Comparison of ENCODE assay signal across 8 cellular contexts in genomic region chr7:83936056-83936703, GRCh38.
DNase-seq lines count a peak whose midpoint lies in the region; ATAC-seq and TF ChIP-seq lines count a peak whose summit lies in the region.

No MANE protein-coding gene starts in this region.

- CTCF ChIA-PET in activated CD8-positive, alpha-beta memory T cell treated with anti-CD3 and anti-CD28 coated beads, Interleukin-2, amount 10 ng/mL, durations not matched to agents 7 days and 5 days (lab: Charles Lee) = interaction anchor here (2.3 to 2.7 kb wide), 3 partner anchors 12 to 1089 kb away, joined by 7 to 10 read pairs (median 8); no protein-coding TSS in a partner anchor

- H2AFZ ChIP-seq in neural progenitor cell (replicated peaks) = no peak overlapping the region

- H3K4me3 ChIP-seq in fibroblast of mammary gland (ENCODE audit: control insufficient read depth, low read depth, low read length) (no peak overlapping the region), neural progenitor cell (no peak overlapping the region), vagina (no peak overlapping the region)

- H3K36me3 Mint-ChIP-seq in activated CD8-positive, alpha-beta memory T cell treated with anti-CD3 and anti-CD28 coated beads, Interleukin-2, amount 10 ng/mL, durations not matched to agents 7 days and 5 days = no peaks in the 10 kb centered on the region
- H3K36me3 Mint-ChIP-seq in neural progenitor cell = no peaks in the 10 kb centered on the region

- H3K27ac ChIP-seq in neural progenitor cell = no peak overlapping the region
- H3K27ac ChIP-seq in vagina = no peak overlapping the region

- no peak overlapping the region for H3K4me2 ChIP-seq in neural progenitor cell

- no peaks in the 10 kb centered on the region for H3K79me2 ChIP-seq in neural progenitor cell (ENCODE audit: low read depth)

- no peak overlapping the region for H3K9ac ChIP-seq in neural progenitor cell

- no peak overlapping the region for H3K27ac Mint-ChIP-seq in activated CD8-positive, alpha-beta memory T cell treated with anti-CD3 and anti-CD28 coated beads, Interleukin-2, amount 10 ng/mL, durations not matched to agents 7 days and 5 days
- H3K27ac Mint-ChIP-seq in neural progenitor cell = peak overlapping the region; percentile 55

- H3K36me3 ChIP-seq in neural progenitor cell (no peaks in the 10 kb centered on the region), vagina (no peaks in the 10 kb centered on the region)

- H3K27me3 ChIP-seq in neural progenitor cell = no peaks in the 10 kb centered on the region
- H3K27me3 ChIP-seq in vagina = no peaks in the 10 kb centered on the region

- no peak overlapping the region for H3K4me3 Mint-ChIP-seq in activated CD8-positive, alpha-beta memory T cell treated with anti-CD3 and anti-CD28 coated beads, Interleukin-2, amount 10 ng/mL, durations not matched to agents 7 days and 5 days
- no peak overlapping the region for H3K4me3 Mint-ChIP-seq in neural progenitor cell

- H3K9me3 ChIP-seq in neural progenitor cell (ENCODE audit: low read depth) (no peaks in the 10 kb centered on the region), vagina (no peaks in the 10 kb centered on the region)

- H3K9me3 Mint-ChIP-seq in activated CD8-positive, alpha-beta memory T cell treated with anti-CD3 and anti-CD28 coated beads, Interleukin-2, amount 10 ng/mL, durations not matched to agents 7 days and 5 days (ENCODE audit: low read depth) = no peaks in the 10 kb centered on the region
- H3K9me3 Mint-ChIP-seq in neural progenitor cell = peaks cover 2% of the 10 kb centered on the region

- H4K20me1 ChIP-seq in neural progenitor cell (ENCODE audit: low read depth) = no peaks in the 10 kb centered on the region

- no peak for TF ChIP-seq POLR2A in vagina (IDR thresholded peaks at IDR 0.05)

- no peaks in the 10 kb centered on the region for H3K4me1 Mint-ChIP-seq in activated CD8-positive, alpha-beta memory T cell treated with anti-CD3 and anti-CD28 coated beads, Interleukin-2, amount 10 ng/mL, durations not matched to agents 7 days and 5 days
- peaks cover 2% of the 10 kb centered on the region for H3K4me1 Mint-ChIP-seq in neural progenitor cell

- intact Hi-C loops in vagina (cut with DNase I) = no loop called here

- H3F3A ChIP-seq in neural progenitor cell (ENCODE audit: low read depth) = no peaks in the 10 kb centered on the region

- H3K4me1 ChIP-seq in neural progenitor cell (no peaks in the 10 kb centered on the region), vagina (no peaks in the 10 kb centered on the region)

- peak; percentile 86 for DNase-seq in DMS53 (lab: John Stamatoyannopoulos, UW)
- DNase-seq in NCI-H774 (lab: John Stamatoyannopoulos, UW) = peak; percentile 22
- DNase-seq in activated CD8-positive, alpha-beta memory T cell treated with anti-CD3 and anti-CD28 coated beads, Interleukin-2, amount 10 ng/mL, durations not matched to agents 7 days and 5 days = peak; percentile 43
- peak; percentile 79 for DNase-seq in fibroblast of mammary gland (ENCODE audit: low read depth)
- DNase-seq in neural progenitor cell (ENCODE audit: low spot score) = peak; percentile 78
- DNase-seq in vagina (ENCODE audit: extremely low spot score in 2 of 2) = no peak

- ATAC-seq in GM19467 (IDR thresholded peaks at IDR 0.05; ENCODE audit: unreplicated experiment) (peak; percentile 77), HG03565 (IDR thresholded peaks at IDR 0.05; ENCODE audit: unreplicated experiment) (peak; percentile 80)
- peak; percentile 67 for ATAC-seq in activated CD8-positive, alpha-beta memory T cell treated with anti-CD3 and anti-CD28 coated beads, Interleukin-2, amount 10 ng/mL, durations not matched to agents 7 days and 5 days

- peak; percentile 98 for TF ChIP-seq CTCF in fibroblast of mammary gland (conservative IDR thresholded peaks at IDR 0.05; ENCODE audit: control insufficient read depth, insufficient read depth, low read depth, low read length)
- peak; percentile 97 for TF ChIP-seq CTCF in neural progenitor cell (IDR thresholded peaks at IDR 0.05)
- TF ChIP-seq CTCF in vagina (IDR thresholded peaks at IDR 0.05) = peak in 2 of 3 experiments; percentile 26 to 40

- no peaks in the 10 kb centered on the region for H3K27me3 Mint-ChIP-seq in activated CD8-positive, alpha-beta memory T cell treated with anti-CD3 and anti-CD28 coated beads, Interleukin-2, amount 10 ng/mL, durations not matched to agents 7 days and 5 days
- peaks cover 2% of the 10 kb centered on the region for H3K27me3 Mint-ChIP-seq in neural progenitor cell (ENCODE audit: insufficient read depth, low read depth)

Comparison
In these comparisons a context has a peak if more than half of its experiments do, and no peak if none do; other contexts are left out.
1. DNase-seq: peak in DMS53 (single experiment), NCI-H774 (single experiment), activated CD8-positive, alpha-beta memory T cell treated with anti-CD3 and anti-CD28 coated beads, Interleukin-2, amount 10 ng/mL, durations not matched to agents 7 days and 5 days (single experiment), fibroblast of mammary gland (single experiment) and neural progenitor cell (single experiment); none in vagina (0 of 2).
2. CTCF ChIP-seq: peak in every context shown above with its lines; median percentile 98 in fibroblast of mammary gland; 97 in neural progenitor cell; 33 in vagina.
3. Peak in every context shown above with its lines, with median percentiles within 50 percentile points of each other: ATAC-seq.